In genomic region chr6:6676910-6677441, GRCh38 we compare ENCODE assay signal across 1 cellular context.
A peak's percentile ranks its signal among the peaks of the same experiment; 100 is the strongest.
TF ChIP-seq lines count a peak whose summit lies in the region.

No MANE protein-coding gene starts in this region.

TF ChIP-seq in HepG2, 621 proteins besides CTCF, POLR2A, EP300 and RAD21 (continued from another document):
- no peak for TF ChIP-seq ZNF687 (CRISPR knock-in tag; IDR thresholded peaks at IDR 0.05)
- TF ChIP-seq TCF7 (IDR thresholded peaks at IDR 0.05; ENCODE audit: low read depth), result no peak
- peak; percentile 94 for TF ChIP-seq STAG1 (CRISPR knock-in tag; IDR thresholded peaks at IDR 0.05)
- no peak for TF ChIP-seq SRSF1 (optimal IDR thresholded peaks at IDR 0.05; ENCODE audit: low read depth, low read length)
- no peak for TF ChIP-seq ZNF674 (CRISPR knock-in tag; IDR thresholded peaks at IDR 0.05; ENCODE audit: low read depth)
- TF ChIP-seq SAP130 (CRISPR knock-in tag; IDR thresholded peaks at IDR 0.05; ENCODE audit: low read depth), result no peak
- TF ChIP-seq HNF1B (CRISPR knock-in tag; IDR thresholded peaks at IDR 0.05), result 0 out of 2 replicates have a peak, but pooled peaks have one; percentile 49
- TF ChIP-seq ELF1 (CRISPR knock-in tag; IDR thresholded peaks at IDR 0.05), result peak; percentile 39; the same call in 1 of the 2 replicates
- peak; percentile 54; the same call in 1 of the 2 replicates for TF ChIP-seq ELF3 (CRISPR knock-in tag; IDR thresholded peaks at IDR 0.05)
- TF ChIP-seq MIXL1 (CRISPR knock-in tag; IDR thresholded peaks at IDR 0.05), result 0 out of 2 replicates have a peak, but pooled peaks have one; percentile 30
- TF ChIP-seq ZFP36L1 (CRISPR knock-in tag; IDR thresholded peaks at IDR 0.05), result 0 out of 2 replicates have a peak, but pooled peaks have one; percentile 48
- 0 out of 2 replicates have a peak, but pooled peaks have one; percentile 36 for TF ChIP-seq RXRB (CRISPR knock-in tag; IDR thresholded peaks at IDR 0.05; ENCODE audit: borderline replicate concordance)
